In the genomic region with DNA sequence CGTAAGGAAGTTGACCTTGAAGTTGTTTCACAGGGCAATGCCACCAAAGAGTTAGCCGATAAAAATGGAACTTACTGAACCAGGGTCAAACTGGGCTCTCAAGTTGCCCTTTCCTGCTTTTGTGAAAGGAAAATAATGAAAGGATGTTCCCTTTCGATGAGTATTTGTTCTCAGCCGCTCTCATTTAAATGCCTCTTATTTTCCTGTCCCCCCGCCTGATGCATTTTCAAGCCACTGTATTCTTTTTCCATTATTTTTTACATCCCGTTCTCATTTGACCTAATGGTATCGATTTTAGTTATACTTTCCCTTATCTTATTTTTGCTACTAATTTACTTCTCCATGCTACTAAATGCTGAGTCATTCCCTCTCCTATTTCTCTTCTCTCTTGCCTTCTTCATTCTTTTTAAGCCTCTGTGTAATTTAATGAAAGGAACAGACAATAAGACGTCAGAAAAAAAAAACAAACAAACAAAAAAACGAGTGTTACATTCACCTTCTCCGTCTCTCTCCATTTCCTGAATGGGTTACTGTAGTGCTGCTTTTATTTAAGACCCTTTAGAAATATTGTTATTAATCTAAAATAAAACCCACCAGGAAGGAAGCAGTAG, we compare ENCODE assay signal across 8 cellular contexts. TPM values are rescaled to one million over a fixed set of nuclear protein-coding genes. Genes with fewer than 3 reads are reported as not detected.
DNase-seq lines count a peak whose midpoint lies in the region; ATAC-seq and TF ChIP-seq lines count a peak whose summit lies in the region.

No MANE protein-coding gene starts in this region.

- H2AFZ ChIP-seq in PC-3 (ENCODE audit: low read length) = peak overlapping the region; percentile 74

- TSS peak; percentile 96 for BruUV-seq in PC-3 (replicated peaks; lab: Mats Ljungman, UMichigan)

- peak overlapping the region; percentile 55 for H3K27ac ChIP-seq in PC-3 (ENCODE audit: low read length)

- peaks cover 34% of the 10 kb centered on the region for H3K79me2 ChIP-seq in PC-3 (ENCODE audit: low read length)

- POLR2A ChIA-PET in PC-3 (lab: Charles Lee; ENCODE audit: unreplicated experiment) = no interaction called here

- H4K20me1 ChIP-seq in PC-3 (ENCODE audit: low read length) = peaks cover 21% of the 10 kb centered on the region; the same call in 1 of the 2 replicates

- DNase-seq in NCI-H82 (lab: John Stamatoyannopoulos, UW) = peak; percentile 49
- DNase-seq in NCI-H82 treated with DMSO at 0.1 percent for 48 hours (lab: John Stamatoyannopoulos, UW; ENCODE audit: unreplicated experiment) = no peak
- DNase-seq in PC-3 = peak; percentile 16
- DNase-seq in dermis blood vessel endothelial cell = peak; percentile 22
- DNase-seq in myocyte (ENCODE audit: low read depth) = peak; percentile 32
- no peak for DNase-seq in NCI-H2227 treated with DMSO at 0.1 percent for 48 hours (lab: John Stamatoyannopoulos, UW)

- peaks cover 10% of the 10 kb centered on the region; the same call in 1 of the 2 replicates for H3K36me3 ChIP-seq in PC-3 (ENCODE audit: low read depth, low read length)

- TF ChIP-seq CTCF in PC-3 (conservative IDR thresholded peaks at IDR 0.05; ENCODE audit: low read depth, low read length) = no peak

- H3K4me1 ChIP-seq in PC-3 (ENCODE audit: insufficient read depth, low read length) = peaks cover 17% of the 10 kb centered on the region

- CTCF ChIA-PET in PC-3 (lab: Charles Lee) = interaction anchor here (0.6 to 1.7 kb wide), 2 partner anchors 34 to 161 kb away, joined by 3 to 5 read pairs; no protein-coding TSS in a partner anchor

- ATAC-seq in PC-3 (peak; percentile 3; the same call in 1 of the 2 replicates), GM18858 (IDR thresholded peaks at IDR 0.05; ENCODE audit: unreplicated experiment) (no peak), HG02610 (IDR thresholded peaks at IDR 0.05; ENCODE audit: unreplicated experiment) (no peak)

- H3K4me3 ChIP-seq in PC-3 (ENCODE audit: low read length) = peak overlapping the region; percentile 77

- H3K9me3 ChIP-seq in PC-3 (ENCODE audit: low read length) = no peaks in the 10 kb centered on the region

- H3K27me3 ChIP-seq in PC-3 (ENCODE audit: low read length) = 0 out of 2 replicates have a peak, but pooled peaks cover 2% of the 10 kb centered on the region

- intact Hi-C loops in PC-3 (cut with micrococcal nuclease) = loop anchor here (2.0 to 10.0 kb wide), 2 partner anchors 272 to 354 kb away; no protein-coding TSS in a partner anchor

- peak overlapping the region; percentile 77 for H3K4me2 ChIP-seq in PC-3 (ENCODE audit: low read length)

- H3F3A ChIP-seq in PC-3 (ENCODE audit: low read length, unreplicated experiment) = no peaks in the 10 kb centered on the region

- H3K9ac ChIP-seq in PC-3 (ENCODE audit: low read length) = peak overlapping the region; percentile 88

- no peaks in the 10 kb centered on the region for H3K9me2 ChIP-seq in PC-3 (replicated peaks; ENCODE audit: low read length)

RNA-seq across cellular contexts. Expression of a gene that starts 0.7 kb away (rescaled TPM):
- total RNA-seq in PC-3 (2014; rRNA removed) (24.2 and 34.0 TPM in 2 replicates), dermis blood vessel endothelial cell (8.0 and 10.2 TPM in 2 replicates), myocyte (29.6 and 41.4 TPM in 2 replicates)
- 19.4 TPM for polyA plus RNA-seq in myocyte (2012)

RNA-seq across cellular contexts. Expression of a gene that starts 26.2 kb away (rescaled TPM):
- not detected in 2 replicates for total RNA-seq in PC-3 (2014; rRNA removed)
- 0.19 TPM in 1 of 2 replicates, not detected in the other for total RNA-seq in dermis blood vessel endothelial cell
- not detected in 2 replicates for total RNA-seq in myocyte
- not detected for polyA plus RNA-seq in myocyte (2012)

Comparison
In these comparisons a context has a peak if more than half of its experiments do, and no peak if none do; other contexts are left out.
1. DNase-seq: peak in NCI-H82 (single experiment), PC-3 (single experiment), dermis blood vessel endothelial cell (single experiment) and myocyte (single experiment); none in NCI-H82 treated with DMSO at 0.1 percent for 48 hours (single experiment) and NCI-H2227 treated with DMSO at 0.1 percent for 48 hours (single experiment).